In the genomic region with DNA sequence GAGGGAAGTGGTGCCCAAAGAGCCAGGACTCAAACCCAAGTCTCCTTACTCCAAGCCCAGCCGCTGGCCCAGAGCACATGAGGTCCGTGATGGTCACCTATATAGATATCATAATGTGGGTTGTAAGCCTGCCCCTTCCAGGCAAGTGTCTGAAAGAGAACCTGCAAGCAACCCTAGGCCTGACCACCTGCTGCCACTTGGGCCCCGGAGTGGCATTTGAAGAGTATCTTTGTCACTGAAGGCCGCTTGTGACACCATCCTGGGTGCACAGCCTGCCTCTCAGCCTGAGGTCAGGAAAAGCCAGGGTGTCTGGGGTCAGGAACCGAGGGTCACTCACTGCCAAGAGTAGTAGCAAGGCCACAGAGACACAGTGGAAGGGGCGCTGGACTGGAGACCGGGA, we compare ENCODE assay signal across 1 cellular context.
TF ChIP-seq lines count a peak whose summit lies in the region.

No MANE protein-coding gene starts in this region.

TF ChIP-seq in H1, 55 proteins besides CTCF, POLR2A, EP300 and RAD21:
- TF ChIP-seq JUN (IDR thresholded peaks at IDR 0.05; ENCODE audit: low read depth, low read length), result no peak
- TF ChIP-seq TAF7 (optimal IDR thresholded peaks at IDR 0.05; ENCODE audit: borderline replicate concordance, low read depth, low read length), result no peak
- TF ChIP-seq CHD2 (IDR thresholded peaks at IDR 0.05; ENCODE audit: low read length), result no peak
- TF ChIP-seq TCF12 (IDR thresholded peaks at IDR 0.05; ENCODE audit: low read depth, low read length), result no peak
- no peak for TF ChIP-seq GTF2F1 (IDR thresholded peaks at IDR 0.05; ENCODE audit: borderline replicate concordance, low read depth, low read length)
- no peak for TF ChIP-seq SUZ12 (IDR thresholded peaks at IDR 0.05; ENCODE audit: low read length)
- TF ChIP-seq FOSL1 (IDR thresholded peaks at IDR 0.05; ENCODE audit: insufficient read depth, low read depth, low read length), result no peak
- no peak for TF ChIP-seq EZH2 (IDR thresholded peaks at IDR 0.05; ENCODE audit: low read depth, low read length, severe bottlenecking)
- TF ChIP-seq YY1 (IDR thresholded peaks at IDR 0.05; ENCODE audit: low read depth, low read length), result no peak
- no peak for TF ChIP-seq CBX5 (IDR thresholded peaks at IDR 0.05; ENCODE audit: low read depth, low read length)
- TF ChIP-seq KDM4A (IDR thresholded peaks at IDR 0.05; ENCODE audit: low read depth, low read length, severe bottlenecking), result no peak
- no peak for TF ChIP-seq EGR1 (IDR thresholded peaks at IDR 0.05; ENCODE audit: borderline replicate concordance, low read depth, low read length)
